In the genomic region with DNA sequence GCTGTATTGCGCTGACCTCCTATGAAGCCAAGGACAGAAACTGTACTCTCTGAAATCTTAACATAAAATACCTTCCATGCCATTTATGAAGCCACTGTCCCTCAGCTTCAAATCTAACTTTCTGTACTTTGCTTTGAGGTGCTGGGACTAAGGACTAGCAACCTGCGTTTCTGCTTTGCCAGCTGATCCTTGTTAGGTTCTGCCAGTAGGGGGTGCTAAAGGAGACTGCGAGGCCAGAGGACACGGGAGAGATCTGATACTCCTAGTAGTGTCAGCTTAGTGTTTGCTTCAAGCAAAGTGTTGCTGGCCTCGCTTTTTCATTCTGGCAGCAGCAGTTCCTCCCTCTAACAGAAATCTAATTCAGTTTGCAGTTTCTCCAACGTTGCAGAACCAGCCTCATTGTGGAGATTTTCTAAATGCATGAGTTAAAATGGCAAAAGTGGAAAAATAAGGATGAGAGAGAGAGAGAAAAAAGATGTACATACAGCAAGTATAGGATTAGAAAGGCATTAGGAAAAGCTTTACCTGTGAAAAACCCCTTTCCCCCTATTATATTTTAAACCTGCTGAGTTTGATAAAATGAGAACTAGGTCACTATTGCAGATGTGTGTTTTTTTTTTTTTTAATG, we compare ENCODE assay signal across 8 cellular contexts.
DNase-seq lines count a peak whose midpoint lies in the region; ATAC-seq, FAIRE-seq and TF ChIP-seq lines count a peak whose summit lies in the region.

No MANE protein-coding gene starts in this region.

- WGBS in pancreas, 2 donors, result 18% methylated on average over 6 of the region's 6 CpGs

- peak in 3 of 4 donors; percentile 70 to 82 (median 71) for ATAC-seq in pancreas
- ATAC-seq in HG03139 (IDR thresholded peaks at IDR 0.05; ENCODE audit: unreplicated experiment), result no peak

- TF ChIP-seq CTCF in GM20000 (IDR thresholded peaks at IDR 0.05; ENCODE audit: extremely low read depth, missing control alignments) (peak; percentile 63), pancreas (IDR thresholded peaks at IDR 0.05) (peak in 3 of 4 donors; percentile 22 to 54 (median 41)), coronary artery (IDR thresholded peaks at IDR 0.05) (no peak)

- DNase-seq in DMS53 treated with DMSO at 0.1 percent for 48 hours (lab: John Stamatoyannopoulos, UW; ENCODE audit: unreplicated experiment), result peak; percentile 82
- peak; percentile 28 for DNase-seq in GM20000 (ENCODE audit: low spot score)
- DNase-seq in NCI-H69 (lab: John Stamatoyannopoulos, UW), result peak; percentile 53
- peak; percentile 80 for DNase-seq in ecto neural progenitor cell (ENCODE audit: low spot score)
- DNase-seq in pancreas, result peak in 4 of 6 donors; percentile 22 to 42 (median 30)
- no peak for DNase-seq in epidermal melanocyte (ENCODE audit: insufficient read length, low spot score)
- DNase-seq in coronary artery (ENCODE audit: low spot score), result no peak

- FAIRE-seq in pancreas (lab: Jason Lieb, UNC), result no peak

- H3K4me1 ChIP-seq in pancreas, result no peaks in the 10 kb centered on the region

- H3K4me3 ChIP-seq in pancreas (no peak overlapping the region), coronary artery (no peak overlapping the region)

- no peaks in the 10 kb centered on the region for H3K27me3 ChIP-seq in pancreas

- H3K9me3 ChIP-seq in pancreas, result no peaks in the 10 kb centered on the region

- no peak overlapping the region for H3K27ac ChIP-seq in pancreas
- no peak overlapping the region for H3K27ac ChIP-seq in coronary artery

- intact Hi-C loops in pancreas (cut with DNase I), result no loop called here

- H3K36me3 ChIP-seq in pancreas, result no peaks in the 10 kb centered on the region

Comparison
In these comparisons a context has a peak if more than half of its experiments do, and no peak if none do; other contexts are left out.
1. DNase-seq: peak in DMS53 treated with DMSO at 0.1 percent for 48 hours (single experiment), GM20000 (single experiment), NCI-H69 (single experiment), ecto neural progenitor cell (single experiment) and pancreas (4 of 6); none in epidermal melanocyte (single experiment) and coronary artery (single experiment).